1 cellular context compared by ENCODE assay signal in genomic region chr9:116460026-116460425, GRCh38.
TF ChIP-seq lines count a peak whose summit lies in the region.

No MANE protein-coding gene starts in this region.

TF ChIP-seq in K562, 482 proteins besides CTCF, POLR2A, EP300 and RAD21 (continued from another document):
- TF ChIP-seq, protein P1, sequence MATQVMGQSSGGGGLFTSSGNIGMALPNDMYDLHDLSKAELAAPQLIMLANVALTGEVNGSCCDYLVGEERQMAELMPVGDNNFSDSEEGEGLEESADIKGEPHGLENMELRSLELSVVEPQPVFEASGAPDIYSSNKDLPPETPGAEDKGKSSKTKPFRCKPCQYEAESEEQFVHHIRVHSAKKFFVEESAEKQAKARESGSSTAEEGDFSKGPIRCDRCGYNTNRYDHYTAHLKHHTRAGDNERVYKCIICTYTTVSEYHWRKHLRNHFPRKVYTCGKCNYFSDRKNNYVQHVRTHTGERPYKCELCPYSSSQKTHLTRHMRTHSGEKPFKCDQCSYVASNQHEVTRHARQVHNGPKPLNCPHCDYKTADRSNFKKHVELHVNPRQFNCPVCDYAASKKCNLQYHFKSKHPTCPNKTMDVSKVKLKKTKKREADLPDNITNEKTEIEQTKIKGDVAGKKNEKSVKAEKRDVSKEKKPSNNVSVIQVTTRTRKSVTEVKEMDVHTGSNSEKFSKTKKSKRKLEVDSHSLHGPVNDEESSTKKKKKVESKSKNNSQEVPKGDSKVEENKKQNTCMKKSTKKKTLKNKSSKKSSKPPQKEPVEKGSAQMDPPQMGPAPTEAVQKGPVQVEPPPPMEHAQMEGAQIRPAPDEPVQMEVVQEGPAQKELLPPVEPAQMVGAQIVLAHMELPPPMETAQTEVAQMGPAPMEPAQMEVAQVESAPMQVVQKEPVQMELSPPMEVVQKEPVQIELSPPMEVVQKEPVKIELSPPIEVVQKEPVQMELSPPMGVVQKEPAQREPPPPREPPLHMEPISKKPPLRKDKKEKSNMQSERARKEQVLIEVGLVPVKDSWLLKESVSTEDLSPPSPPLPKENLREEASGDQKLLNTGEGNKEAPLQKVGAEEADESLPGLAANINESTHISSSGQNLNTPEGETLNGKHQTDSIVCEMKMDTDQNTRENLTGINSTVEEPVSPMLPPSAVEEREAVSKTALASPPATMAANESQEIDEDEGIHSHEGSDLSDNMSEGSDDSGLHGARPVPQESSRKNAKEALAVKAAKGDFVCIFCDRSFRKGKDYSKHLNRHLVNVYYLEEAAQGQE (CRISPR knock-in tag; IDR thresholded peaks at IDR 0.05; ENCODE audit: low read depth) = no peak
- no peak for TF ChIP-seq GATAD2A (IDR thresholded peaks at IDR 0.05)
- TF ChIP-seq DLX4 (CRISPR knock-in tag; IDR thresholded peaks at IDR 0.05) = no peak
- no peak for TF ChIP-seq CBX5 (IDR thresholded peaks at IDR 0.05; ENCODE audit: borderline replicate concordance, low read depth)
- TF ChIP-seq NFRKB (IDR thresholded peaks at IDR 0.05; ENCODE audit: low read depth) = 0 out of 2 replicates have a peak, but pooled peaks have one; percentile 1
- TF ChIP-seq PCBP2 (IDR thresholded peaks at IDR 0.05; ENCODE audit: low read depth, low read length, poor library complexity, severe bottlenecking) = no peak
- TF ChIP-seq PRMT5 (CRISPR knock-in tag; IDR thresholded peaks at IDR 0.05) = no peak
- TF ChIP-seq ZC3H11A (IDR thresholded peaks at IDR 0.05; ENCODE audit: low read depth, low read length) = no peak
- TF ChIP-seq, protein P2, sequence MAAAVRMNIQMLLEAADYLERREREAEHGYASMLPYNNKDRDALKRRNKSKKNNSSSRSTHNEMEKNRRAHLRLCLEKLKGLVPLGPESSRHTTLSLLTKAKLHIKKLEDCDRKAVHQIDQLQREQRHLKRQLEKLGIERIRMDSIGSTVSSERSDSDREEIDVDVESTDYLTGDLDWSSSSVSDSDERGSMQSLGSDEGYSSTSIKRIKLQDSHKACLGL (CRISPR knock-in tag; IDR thresholded peaks at IDR 0.05; ENCODE audit: borderline replicate concordance, poor library complexity, severe bottlenecking) = no peak
- TF ChIP-seq, protein P3, sequence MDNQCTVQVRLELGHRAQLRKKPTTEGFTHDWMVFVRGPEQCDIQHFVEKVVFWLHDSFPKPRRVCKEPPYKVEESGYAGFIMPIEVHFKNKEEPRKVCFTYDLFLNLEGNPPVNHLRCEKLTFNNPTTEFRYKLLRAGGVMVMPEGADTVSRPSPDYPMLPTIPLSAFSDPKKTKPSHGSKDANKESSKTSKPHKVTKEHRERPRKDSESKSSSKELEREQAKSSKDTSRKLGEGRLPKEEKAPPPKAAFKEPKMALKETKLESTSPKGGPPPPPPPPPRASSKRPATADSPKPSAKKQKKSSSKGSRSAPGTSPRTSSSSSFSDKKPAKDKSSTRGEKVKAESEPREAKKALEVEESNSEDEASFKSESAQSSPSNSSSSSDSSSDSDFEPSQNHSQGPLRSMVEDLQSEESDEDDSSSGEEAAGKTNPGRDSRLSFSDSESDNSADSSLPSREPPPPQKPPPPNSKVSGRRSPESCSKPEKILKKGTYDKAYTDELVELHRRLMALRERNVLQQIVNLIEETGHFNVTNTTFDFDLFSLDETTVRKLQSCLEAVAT (IDR thresholded peaks at IDR 0.05) = no peak
- no peak for TF ChIP-seq HNRNPK (IDR thresholded peaks at IDR 0.05; ENCODE audit: low read depth, low read length, poor library complexity, severe bottlenecking)
- TF ChIP-seq CEBPB (tag; IDR thresholded peaks at IDR 0.05) = peak; percentile 52
- TF ChIP-seq SMARCA4 (IDR thresholded peaks at IDR 0.05) = no peak
- TF ChIP-seq COPS2 (conservative IDR thresholded peaks at IDR 0.05) = no peak
- TF ChIP-seq YBX1 (IDR thresholded peaks at IDR 0.05) = no peak
- no peak for TF ChIP-seq HDAC8 (tag; IDR thresholded peaks at IDR 0.05)
- TF ChIP-seq MTA2 (IDR thresholded peaks at IDR 0.05; ENCODE audit: low read depth) = no peak
TF ChIP-seq in K562: peak in this region for 5.
